In the genomic region with DNA sequence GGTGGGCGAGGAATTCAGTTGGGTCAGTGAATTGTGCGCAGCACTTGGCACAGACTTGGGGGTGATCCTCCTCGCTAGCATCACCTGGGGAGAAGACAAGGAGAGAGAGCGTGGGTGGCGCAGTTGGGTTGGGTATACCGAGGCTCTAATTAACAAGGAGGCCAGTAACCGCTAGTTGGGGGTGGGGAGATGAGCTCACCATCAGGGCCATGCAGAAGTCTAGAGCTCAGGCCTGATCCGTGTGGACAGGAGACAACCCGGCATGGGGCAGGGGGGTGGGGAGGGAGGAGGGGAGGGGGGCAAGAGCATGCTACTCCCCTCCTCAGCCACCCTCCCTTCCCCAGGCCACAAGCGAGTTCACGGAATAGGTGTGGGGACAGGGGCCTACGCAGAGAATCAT, we compare ENCODE assay signal across 9 cellular contexts. TPM values are rescaled to one million over a fixed set of nuclear protein-coding genes. Genes with fewer than 3 reads are reported as not detected.
DNase-seq lines count a peak whose midpoint lies in the region; ATAC-seq lines count a peak whose summit lies in the region.
"Had no signal": no experiment of that assay in that cellular context is flagged by ENCODE, and none has a peak within 500 bp of the region (broad histone marks: within the 10 kb centered on the region; RNA-seq: fewer than 3 reads in every experiment).

No MANE protein-coding gene starts in this region.

- H3K27ac Mint-ChIP-seq in CD8-positive, alpha-beta memory T cell, result peak overlapping the region in 5 of 8 donors; percentile 41 to 89 (median 81)
- H3K27ac Mint-ChIP-seq in dendritic cell treated with granulocyte-macrophage colony-stimulating factor and Interleukin-4, amounts not matched to agents 40 ng/mL and 50 ng/mL, for 4 days, result no peak overlapping the region

- no peaks in the 10 kb centered on the region for H3K27me3 ChIP-seq in CD8-positive, alpha-beta memory T cell (ENCODE audit: insufficient read depth, low read length, poor library complexity, severe bottlenecking)
- no peaks in the 10 kb centered on the region for H3K27me3 ChIP-seq in muscle layer of colon (ENCODE audit: control insufficient read depth in 1 of 2, insufficient read depth in 2 of 2, low read length in 2 of 2)

- CTCF ChIA-PET in CD8-positive, alpha-beta memory T cell (lab: Charles Lee), result interaction anchor here (1.0 to 1.8 kb wide), 4 partner anchors 15 to 1031 kb away, joined by 3 to 9 read pairs (median 4); partner anchors contain the start of genes METTL3, RAB2B and TOX4

- ATAC-seq in HG03354 (IDR thresholded peaks at IDR 0.05; ENCODE audit: poor library complexity, severe bottlenecking, unreplicated experiment) (no peak), HG02571 (IDR thresholded peaks at IDR 0.05; ENCODE audit: unreplicated experiment) (no peak)

- no peak for DNase-seq in CD8-positive, alpha-beta memory T cell
- DNase-seq in NCI-H2171 (lab: John Stamatoyannopoulos, UW), result peak; percentile 62
- no peak for DNase-seq in activated CD8-positive, alpha-beta memory T cell treated with anti-CD3 and anti-CD28 coated beads, Interleukin-2, amount 50 U/mL, for 48 hours
- DNase-seq in NCI-H446 (lab: John Stamatoyannopoulos, UW), result no peak

- no peaks in the 10 kb centered on the region for H3K36me3 ChIP-seq in CD8-positive, alpha-beta memory T cell (ENCODE audit: insufficient read depth, low read length)
- no peaks in the 10 kb centered on the region for H3K36me3 ChIP-seq in muscle layer of colon (ENCODE audit: insufficient read depth, low read length)

- intact Hi-C loops in dendritic cell treated with granulocyte-macrophage colony-stimulating factor and Interleukin-4, amounts not matched to agents 40 ng/mL and 50 ng/mL, for 4 days (cut with micrococcal nuclease), result no loop called here

- no peak overlapping the region for H3K4me3 ChIP-seq in CD8-positive, alpha-beta memory T cell (ENCODE audit: low read length)
- H3K4me3 ChIP-seq in muscle layer of colon (ENCODE audit: low read depth in 1 of 2, low read length in 2 of 2), result peak overlapping the region; percentile 68 to 74

- H3K27me3 Mint-ChIP-seq in CD8-positive, alpha-beta memory T cell, result no peaks in the 10 kb centered on the region
- H3K27me3 Mint-ChIP-seq in dendritic cell treated with granulocyte-macrophage colony-stimulating factor and Interleukin-4, amounts not matched to agents 40 ng/mL and 50 ng/mL, for 4 days, result peaks cover 55% of the 10 kb centered on the region

- peaks cover 11% of the 10 kb centered on the region for H3K4me1 ChIP-seq in CD8-positive, alpha-beta memory T cell (ENCODE audit: insufficient read depth, low read length)
- H3K4me1 ChIP-seq in muscle layer of colon (ENCODE audit: insufficient read depth, low read length), result peaks cover 14% of the 10 kb centered on the region

- no peaks in the 10 kb centered on the region for H3K9me3 ChIP-seq in CD8-positive, alpha-beta memory T cell (ENCODE audit: low read length)
- H3K9me3 ChIP-seq in muscle layer of colon (ENCODE audit: low read length), result no peaks in the 10 kb centered on the region

- no peaks in the 10 kb centered on the region for H3K9me3 Mint-ChIP-seq in CD8-positive, alpha-beta memory T cell
- H3K9me3 Mint-ChIP-seq in dendritic cell treated with granulocyte-macrophage colony-stimulating factor and Interleukin-4, amounts not matched to agents 40 ng/mL and 50 ng/mL, for 4 days, result no peaks in the 10 kb centered on the region

- no peaks in the 10 kb centered on the region for H3K36me3 Mint-ChIP-seq in CD8-positive, alpha-beta memory T cell
- no peaks in the 10 kb centered on the region for H3K36me3 Mint-ChIP-seq in dendritic cell treated with granulocyte-macrophage colony-stimulating factor and Interleukin-4, amounts not matched to agents 40 ng/mL and 50 ng/mL, for 4 days (ENCODE audit: low read depth)

- POLR2A ChIA-PET in CD8-positive, alpha-beta memory T cell (lab: Charles Lee), result interaction anchor here (0.6 to 1.4 kb wide), 4 partner anchors 8 to 1761 kb away, joined by 3 to 8 read pairs (median 4); partner anchors contain the start of genes HOMEZ, METTL3 and PRMT5

- H3K4me1 Mint-ChIP-seq in CD8-positive, alpha-beta memory T cell, result peaks cover 10 to 15% (median 14%) of the 10 kb centered on the region in 3 donors
- H3K4me1 Mint-ChIP-seq in dendritic cell treated with granulocyte-macrophage colony-stimulating factor and Interleukin-4, amounts not matched to agents 40 ng/mL and 50 ng/mL, for 4 days (ENCODE audit: low read depth), result peaks cover 17% of the 10 kb centered on the region

- peak overlapping the region; percentile 76 for H3K9ac ChIP-seq in muscle layer of colon (ENCODE audit: low read length)
- H3K9ac ChIP-seq: KMS-11 had no signal

- peak overlapping the region; percentile 74 to 94 (median 85) for H3K4me3 Mint-ChIP-seq in CD8-positive, alpha-beta memory T cell
- peak overlapping the region; percentile 73 for H3K4me3 Mint-ChIP-seq in dendritic cell treated with granulocyte-macrophage colony-stimulating factor and Interleukin-4, amounts not matched to agents 40 ng/mL and 50 ng/mL, for 4 days

- no peak overlapping the region for H3K27ac ChIP-seq in CD8-positive, alpha-beta memory T cell (ENCODE audit: low read depth, low read length)
- H3K27ac ChIP-seq in muscle layer of colon (ENCODE audit: low read depth, low read length), result peak overlapping the region; percentile 86
- H3K27ac ChIP-seq: KMS-11 had no signal

RNA-seq across cellular contexts. Expression of gene SALL2, which starts 0.6 kb away (rescaled TPM):
- total RNA-seq in CD8-positive, alpha-beta memory T cell, result 1 to 10 TPM; 2.0 to 2.6 TPM
- 1.4 TPM for polyA plus RNA-seq in CD8-positive, alpha-beta memory T cell

RNA-seq across cellular contexts. Expression of gene METTL3, which starts 14.4 kb away (rescaled TPM):
- 10 to 100 TPM; 54.1 to 58.9 TPM for total RNA-seq in CD8-positive, alpha-beta memory T cell
- polyA plus RNA-seq in CD8-positive, alpha-beta memory T cell, result 27.4 TPM

RNA-seq across cellular contexts. Expression of gene TOX4, which starts 48.6 kb away (rescaled TPM):
- total RNA-seq in CD8-positive, alpha-beta memory T cell, result 10 to 100 TPM; 82.7 to 83.0 TPM
- 93.3 TPM for polyA plus RNA-seq in CD8-positive, alpha-beta memory T cell

RNA-seq across cellular contexts. Expression of gene RAB2B, which starts 48.8 kb away (rescaled TPM):
- 10 to 100 TPM; 25.5 to 25.7 TPM for total RNA-seq in CD8-positive, alpha-beta memory T cell
- 14.4 TPM for polyA plus RNA-seq in CD8-positive, alpha-beta memory T cell

RNA-seq across cellular contexts. Expression of gene OR10G3, which starts 54.3 kb away (rescaled TPM):
- not detected for total RNA-seq in CD8-positive, alpha-beta memory T cell
- polyA plus RNA-seq in CD8-positive, alpha-beta memory T cell, result not detected
